12 cellular contexts compared by ENCODE assay signal in genomic region chr21:19268634-19269138, GRCh38.
DNase-seq lines count a peak whose midpoint lies in the region; TF ChIP-seq lines count a peak whose summit lies in the region.
"Had no signal": no experiment of that assay in that cellular context is flagged by ENCODE, and none has a peak within 500 bp of the region (broad histone marks: within the 10 kb centered on the region; RNA-seq: fewer than 3 reads in every experiment).

No MANE protein-coding gene starts in this region.

- DNase-seq in GM12865 (ENCODE audit: low read depth) = peak; percentile 1
- peak; percentile 40 for DNase-seq in RPMI8226
- peak; percentile 6 for DNase-seq in astrocyte of the spinal cord (ENCODE audit: low read depth, low spot score)
- DNase-seq in GM10266 (ENCODE audit: extremely low spot score) = no peak
- no peak for DNase-seq in right atrium auricular region (ENCODE audit: low spot score)
- DNase-seq in ecto neural progenitor cell (ENCODE audit: low spot score) = no peak
- no peak for DNase-seq in NCI-H69 (lab: John Stamatoyannopoulos, UW)
- DNase-seq: 8988T; CD4-positive, alpha-beta memory T cell had no signal

- H3K4me3 ChIP-seq in GM12865 (ENCODE audit: low read depth, low read length) (no peak overlapping the region), KMS-11 (IDR thresholded peaks at IDR 0.05; ENCODE audit: insufficient read depth, low read depth, low read length) (no peak overlapping the region), astrocyte of the spinal cord (ENCODE audit: low read depth, low read length) (no peak overlapping the region), right atrium auricular region (no peak overlapping the region)
- H3K4me3 ChIP-seq: BLaER1, HAP-1 had no signal

- no peaks in the 10 kb centered on the region for H4K20me1 ChIP-seq in KMS-11 (ENCODE audit: insufficient read depth)
- H4K20me1 ChIP-seq: BLaER1 had no signal

- H3K27ac ChIP-seq in KMS-11 = peak overlapping the region; percentile 68
- H3K27ac ChIP-seq in right atrium auricular region = no peak overlapping the region
- H3K27ac ChIP-seq: BLaER1 had no signal

- H3K79me2 ChIP-seq in KMS-11 (ENCODE audit: insufficient read depth, low read depth) = no peaks in the 10 kb centered on the region

- H3K4me1 ChIP-seq in KMS-11 (ENCODE audit: low read depth, poor library complexity, severe bottlenecking) = peaks cover 36% of the 10 kb centered on the region
- H3K4me1 ChIP-seq in right atrium auricular region = no peaks in the 10 kb centered on the region
- H3K4me1 ChIP-seq: BLaER1 had no signal

- no peaks in the 10 kb centered on the region for H3K9me3 ChIP-seq in right atrium auricular region
- H3K9me3 ChIP-seq: BLaER1, HAP-1 had no signal

- peak overlapping the region; percentile 77 for H3K4me2 ChIP-seq in KMS-11
- H3K4me2 ChIP-seq: BLaER1 had no signal

- H3K36me3 ChIP-seq in KMS-11 (ENCODE audit: insufficient read depth) = no peaks in the 10 kb centered on the region; the same call in 1 of the 2 replicates
- H3K36me3 ChIP-seq in right atrium auricular region = no peaks in the 10 kb centered on the region
- H3K36me3 ChIP-seq: BLaER1, HAP-1 had no signal

- H3K27me3 ChIP-seq in KMS-11 (ENCODE audit: insufficient read depth, low read depth) = no peaks in the 10 kb centered on the region
- no peaks in the 10 kb centered on the region for H3K27me3 ChIP-seq in right atrium auricular region
- H3K27me3 ChIP-seq: BLaER1 had no signal

- in situ Hi-C loops in astrocyte of the spinal cord (cut with HindIII; ENCODE audit: low sequenced_read_pairs) = no loop called here

- TF ChIP-seq CTCF in GM12865 (IDR thresholded peaks at IDR 0.05; ENCODE audit: insufficient read depth, low read depth, low read length, missing control alignments) = no peak
- no peak for TF ChIP-seq CTCF in KMS-11 (conservative IDR thresholded peaks at IDR 0.05; ENCODE audit: low read depth, low read length)
- TF ChIP-seq CTCF in astrocyte of the spinal cord (IDR thresholded peaks at IDR 0.05; ENCODE audit: low read depth, low read length) = no peak
- no peak for TF ChIP-seq CTCF in GM10266 (IDR thresholded peaks at IDR 0.05; ENCODE audit: control insufficient read depth, insufficient read depth, low read depth, missing control alignments)
- TF ChIP-seq CTCF in right atrium auricular region (IDR thresholded peaks at IDR 0.05) = no peak

- H2AFZ ChIP-seq in KMS-11 (ENCODE audit: low read depth) = peak overlapping the region; percentile 4; the same call in 1 of the 2 replicates

- peak overlapping the region; percentile 5; the same call in 1 of the 2 replicates for H3K9ac ChIP-seq in KMS-11
- H3K9ac ChIP-seq: BLaER1 had no signal

Comparison
In these comparisons a context has a peak if more than half of its experiments do, and no peak if none do; other contexts are left out.
1. DNase-seq: peak in GM12865 (single experiment), RPMI8226 (single experiment) and astrocyte of the spinal cord (single experiment); none in GM10266 (single experiment), right atrium auricular region (single experiment), ecto neural progenitor cell (single experiment) and NCI-H69 (single experiment).